Comparison of ENCODE assay signal across 13 cellular contexts in the genomic region with DNA sequence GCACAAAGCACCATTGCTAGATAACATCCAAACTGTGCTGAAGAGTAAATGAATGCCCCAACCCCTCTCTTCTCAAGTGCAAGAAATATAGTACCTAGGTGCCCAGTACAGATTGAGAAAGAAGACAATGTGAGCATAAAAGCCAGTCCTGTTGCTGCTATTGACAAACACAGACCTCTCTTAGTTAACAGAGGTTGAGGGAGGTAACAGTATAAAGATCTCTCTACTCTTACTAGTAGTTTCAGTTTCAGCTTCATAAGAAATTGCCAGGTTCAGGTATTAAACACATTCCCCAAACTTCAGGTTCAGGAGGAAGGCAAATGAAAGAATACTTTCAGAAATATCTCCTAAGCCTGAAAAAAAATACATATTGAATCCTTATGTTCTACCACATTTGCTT. TPM values are rescaled to one million over a fixed set of nuclear protein-coding genes. Genes with fewer than 3 reads are reported as not detected.
DNase-seq lines count a peak whose midpoint lies in the region; ATAC-seq and TF ChIP-seq lines count a peak whose summit lies in the region.
"Had no signal": no experiment of that assay in that cellular context is flagged by ENCODE, and none has a peak within 500 bp of the region (broad histone marks: within the 10 kb centered on the region; RNA-seq: fewer than 3 reads in every experiment).

No MANE protein-coding gene starts in this region.

- H3K4me1 Mint-ChIP-seq in activated T-cell treated with anti-CD3 and anti-CD28 coated beads, Interleukin-2, amount 50 U/mL, for 72 hours (ENCODE audit: low read depth), result no peaks in the 10 kb centered on the region
- H3K4me1 Mint-ChIP-seq: GM23338 had no signal

- H3K27me3 ChIP-seq in heart right ventricle, result no peaks in the 10 kb centered on the region
- H3K27me3 ChIP-seq: spleen had no signal

- no peak overlapping the region for H3K4me3 ChIP-seq in heart right ventricle
- H3K4me3 ChIP-seq: GM23338, PC-9, spleen had no signal

- peaks cover 0 to 2% of the 10 kb centered on the region in 2 donors for H3K9me3 Mint-ChIP-seq in activated T-cell treated with anti-CD3 and anti-CD28 coated beads, Interleukin-2, amount 50 U/mL, for 72 hours
- H3K9me3 Mint-ChIP-seq: GM23338 had no signal

- intact Hi-C loops in heart right ventricle (cut with DNase I), result loop anchor here in 2 of 10 donors (5.0 to 10.0 kb wide), 2 partner anchors 246 to 248 kb away; no protein-coding TSS in a partner anchor

- ATAC-seq in GM18907 (IDR thresholded peaks at IDR 0.05; ENCODE audit: unreplicated experiment), result peak; percentile 78
- ATAC-seq in GM21390 (IDR thresholded peaks at IDR 0.05; ENCODE audit: unreplicated experiment), result peak; percentile 88
- peak; percentile 67 for ATAC-seq in HG02870 (IDR thresholded peaks at IDR 0.05; ENCODE audit: unreplicated experiment)
- peak; percentile 60 for ATAC-seq in HG03520 (IDR thresholded peaks at IDR 0.05; ENCODE audit: unreplicated experiment)
- no peak for ATAC-seq in heart right ventricle
- ATAC-seq in activated T-cell treated with anti-CD3 and anti-CD28 coated beads, Interleukin-2, amount 50 U/mL, for 72 hours (replicated peaks in 1 of 2), result no peak
- ATAC-seq: GM23338 had no signal

- H3K27ac Mint-ChIP-seq in activated T-cell treated with anti-CD3 and anti-CD28 coated beads, Interleukin-2, amount 50 U/mL, for 72 hours, result no peak overlapping the region
- H3K27ac Mint-ChIP-seq: GM23338 had no signal

- DNase-seq in heart right ventricle (no peak), middle frontal gyrus (ENCODE audit: extremely low spot score, low spot score) (no peak), T-helper 1 cell (no peak)
- no peak for DNase-seq in activated T-cell treated with anti-CD3 and anti-CD28 coated beads, Interleukin-2, amount 50 U/mL, for 72 hours
- DNase-seq: KBM-7, midbrain, PC-9, spleen had no signal

- no peak overlapping the region for H3K4me3 Mint-ChIP-seq in activated T-cell treated with anti-CD3 and anti-CD28 coated beads, Interleukin-2, amount 50 U/mL, for 72 hours
- H3K4me3 Mint-ChIP-seq: GM23338 had no signal

- TF ChIP-seq CTCF in heart right ventricle (IDR thresholded peaks at IDR 0.05), result no peak

- peaks cover 2 to 4% of the 10 kb centered on the region in 2 donors for H3K36me3 Mint-ChIP-seq in activated T-cell treated with anti-CD3 and anti-CD28 coated beads, Interleukin-2, amount 50 U/mL, for 72 hours (ENCODE audit: insufficient read depth in 2 of 2)

- peaks cover 0 to 4% (median 0%) of the 10 kb centered on the region in 9 donors for H3K36me3 ChIP-seq in heart right ventricle

- H3K27me3 Mint-ChIP-seq in activated T-cell treated with anti-CD3 and anti-CD28 coated beads, Interleukin-2, amount 50 U/mL, for 72 hours (ENCODE audit: low read depth), result no peaks in the 10 kb centered on the region

- H3K9me3 ChIP-seq in heart right ventricle, result peaks cover 0 to 3% (median 0%) of the 10 kb centered on the region in 11 donors

- peaks cover 0 to 7% (median 0%) of the 10 kb centered on the region in 9 donors for H3K4me1 ChIP-seq in heart right ventricle
- H3K4me1 ChIP-seq: spleen had no signal

- no peak overlapping the region for H3K27ac ChIP-seq in heart right ventricle
- H3K27ac ChIP-seq: PC-9, spleen had no signal

RNA-seq across cellular contexts. Expression of a gene that starts 31.4 kb away (rescaled TPM):
- total RNA-seq in heart right ventricle, result 1 to 10 TPM; 1.2 to 4.6 (median 3.4) TPM
- under 1 TPM; 0.62 to 0.95 TPM for polyA plus RNA-seq in heart right ventricle
- 10 to 100 TPM in 1 of 2 donors, 1 to 10 TPM in 1; 7.4 to 10.4 TPM for total RNA-seq in activated T-cell treated with anti-CD3 and anti-CD28 coated beads, Interleukin-2, amount 50 U/mL, for 72 hours

Comparison
In these comparisons a context has a peak if more than half of its experiments do, and no peak if none do; other contexts are left out.
1. ATAC-seq: peak in GM18907 (single experiment), GM21390 (single experiment), HG02870 (single experiment) and HG03520 (single experiment); none in heart right ventricle (0 of 8) and activated T-cell treated with anti-CD3 and anti-CD28 coated beads, Interleukin-2, amount 50 U/mL, for 72 hours (0 of 2).